ENCODE assay signal across 8 cellular contexts in the genomic region with DNA sequence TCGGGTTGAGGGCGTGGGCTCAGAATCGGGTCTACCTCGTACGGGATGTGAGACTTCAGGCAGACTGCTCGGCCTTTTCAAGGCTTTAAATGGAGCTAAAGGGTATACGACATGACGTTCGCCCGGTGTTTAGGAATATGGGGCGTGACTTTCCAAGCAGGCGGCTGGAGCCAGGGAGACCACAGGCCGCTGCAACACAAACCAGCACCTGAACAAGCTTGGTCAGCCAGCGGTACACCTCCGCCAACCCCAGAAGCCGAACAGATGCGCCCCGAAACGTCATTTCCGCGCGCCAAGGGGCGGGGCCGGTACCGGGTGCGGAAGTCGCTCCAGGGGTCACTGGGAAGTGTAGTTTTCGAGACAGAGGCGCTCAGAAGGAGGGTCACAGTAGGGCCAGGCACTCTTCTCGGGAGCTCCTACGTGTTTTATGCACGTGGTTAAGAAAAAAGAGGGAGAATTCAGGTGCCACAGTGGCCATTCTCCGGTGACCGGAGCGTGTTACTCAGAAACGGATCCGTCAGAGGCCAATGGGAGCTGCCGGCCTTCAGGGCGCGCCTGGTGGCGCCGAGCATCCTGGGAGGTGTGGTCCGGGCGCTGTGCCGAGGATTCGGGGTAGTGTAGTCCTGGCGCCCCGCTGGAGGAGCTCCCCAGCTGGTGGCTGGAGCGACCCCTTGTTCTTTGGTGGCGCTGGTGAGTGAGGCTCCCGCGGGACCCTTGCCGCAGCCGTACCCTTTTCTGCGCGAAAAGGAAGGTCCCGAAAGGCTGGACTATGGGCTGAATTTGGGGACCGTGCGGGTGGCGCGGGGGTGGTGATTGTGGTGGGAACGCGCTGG. TPM values are rescaled to one million over a fixed set of nuclear protein-coding genes. Genes with fewer than 3 reads are reported as not detected.
DNase-seq lines count a peak whose midpoint lies in the region; ATAC-seq lines count a peak whose summit lies in the region.

A gene (plus strand): TSS at position 613 of the 833 bp plus-strand sequence. CDS start 17,160 bp downstream, outside the sequence.

- ATAC-seq in GM21390 (IDR thresholded peaks at IDR 0.05; ENCODE audit: unreplicated experiment) = peak; percentile 96

- H3K4me1 ChIP-seq in endocrine pancreas (ENCODE audit: control insufficient read depth, insufficient read depth, low read length) = no peaks in the 10 kb centered on the region

- H3K4me3 ChIP-seq in endocrine pancreas (ENCODE audit: control insufficient read depth, insufficient read depth, low read length) = peak within 1 kb of the TSS; percentile 61

- H3K9ac ChIP-seq in endocrine pancreas (ENCODE audit: control insufficient read depth, insufficient read depth, low read length) = peak within 1 kb of the TSS; percentile 73

- H3K27me3 ChIP-seq in endocrine pancreas (ENCODE audit: control insufficient read depth, insufficient read depth, low read length) = no peaks in the 10 kb centered on the region

- peaks cover 2% of the 10 kb centered on the region for H3K9me3 ChIP-seq in endocrine pancreas (ENCODE audit: control insufficient read depth, low read length)

- no peaks in the 10 kb centered on the region for H3K36me3 ChIP-seq in endocrine pancreas (ENCODE audit: control insufficient read depth, insufficient read depth, low read length)

- DNase-seq in D341Med (ENCODE audit: low spot score) = peak; percentile 95
- DNase-seq in HUDEP-2 (lab: John Stamatoyannopoulos, UW; ENCODE audit: unreplicated experiment in 76 of 76) = peak; percentile 7 to 98 (median 86)
- DNase-seq in NOMO-1 treated with dmso at 0.1 percent for 144 hours (lab: John Stamatoyannopoulos, UW; ENCODE audit: unreplicated experiment) = peak; percentile 91
- DNase-seq in activated CD8-positive, alpha-beta memory T cell treated with anti-CD3 and anti-CD28 coated beads, Interleukin-2, amount 50 U/mL, for 1 hour (ENCODE audit: extremely low read depth) = peak; percentile 84
- peak; percentile 97 for DNase-seq in mesenteric fat pad (ENCODE audit: low spot score)
- peak; percentile 98 for DNase-seq in stimulated activated CD8-positive, alpha-beta memory T cell treated with anti-CD3 and anti-CD28 coated beads, Interleukin-15, amount 100 ng/mL, for 1 hour (ENCODE audit: low read depth)

RNA-seq across cellular contexts. Expression of the gene that starts here (rescaled TPM):
- 12.4 TPM for total RNA-seq in mesenteric fat pad

Comparison
In these comparisons a context has a peak if more than half of its experiments do, and no peak if none do; other contexts are left out.
1. Peak in every context shown above with its lines: DNase-seq, ATAC-seq and H3K4me3 ChIP-seq.